ENCODE assay signal across 24 cellular contexts in genomic region chr5:132566657-132567056, GRCh38. TPM values are rescaled to one million over a fixed set of nuclear protein-coding genes. Genes with fewer than 3 reads are reported as not detected.
DNase-seq lines count a peak whose midpoint lies in the region; ATAC-seq lines count a peak whose summit lies in the region.
"Had no signal": no experiment of that assay in that cellular context is flagged by ENCODE, and none has a peak within 500 bp of the region (broad histone marks: within the 10 kb centered on the region; RNA-seq: fewer than 3 reads in every experiment).

No MANE protein-coding gene starts in this region.

- peaks cover 26% of the 10 kb centered on the region for H3K4me1 Mint-ChIP-seq in T-helper 2 cell treated with Interferon-gamma antibody and Interleukin-4, amounts not matched to agents 5 μg/mL and 100 μg/mL, for 36 hours (ENCODE audit: low read depth)
- peaks cover 35% of the 10 kb centered on the region for H3K4me1 Mint-ChIP-seq in activated naive CD8-positive, alpha-beta T cell treated with anti-CD3 and anti-CD28 coated beads, Interleukin-2, amount 50 U/mL, for 24 hours
- peaks cover 30% of the 10 kb centered on the region for H3K4me1 Mint-ChIP-seq in activated naive CD8-positive, alpha-beta T cell treated with anti-CD3 and anti-CD28 coated beads for 36 hours
- H3K4me1 Mint-ChIP-seq in T-helper 1 cell treated with Interleukin-12 subunit alpha and Interleukin-12 subunit beta and Interleukin-4 antibody, amounts not matched to agents 30 μg/mL and 1 μg/mL, for 36 hours (ENCODE audit: low read depth) = peaks cover 25% of the 10 kb centered on the region
- H3K4me1 Mint-ChIP-seq: B cell had no signal

- peak overlapping the region; percentile 9 for H3K4me3 Mint-ChIP-seq in T-helper 2 cell treated with Interferon-gamma antibody and Interleukin-4, amounts not matched to agents 5 μg/mL and 100 μg/mL, for 36 hours
- H3K4me3 Mint-ChIP-seq in activated naive CD8-positive, alpha-beta T cell treated with anti-CD3 and anti-CD28 coated beads, Interleukin-2, amount 50 U/mL, for 24 hours = no peak overlapping the region
- H3K4me3 Mint-ChIP-seq in activated naive CD8-positive, alpha-beta T cell treated with anti-CD3 and anti-CD28 coated beads for 36 hours = no peak overlapping the region
- H3K4me3 Mint-ChIP-seq in T-helper 1 cell treated with Interleukin-12 subunit alpha and Interleukin-12 subunit beta and Interleukin-4 antibody, amounts not matched to agents 30 μg/mL and 1 μg/mL, for 36 hours = peak overlapping the region; percentile 33
- H3K4me3 Mint-ChIP-seq: B cell; CD8-positive, alpha-beta T cell; IgD-negative memory B cell had no signal

- no peak for DNase-seq in T-helper 2 cell treated with Interferon-gamma antibody and Interleukin-4, amounts not matched to agents 5 μg/mL and 100 μg/mL, for 36 hours (ENCODE audit: low spot score)
- DNase-seq in T-helper 2 cell (no peak), kidney tubule cell (ENCODE audit: low spot score) (peak; percentile 12), SKM-1 (lab: John Stamatoyannopoulos, UW; ENCODE audit: unreplicated experiment) (no peak), caudate nucleus (lab: John Stamatoyannopoulos, UW) (no peak)
- no peak for DNase-seq in activated naive CD8-positive, alpha-beta T cell treated with anti-CD3 and anti-CD28 coated beads, Interleukin-2, amount 50 U/mL, for 24 hours
- DNase-seq in activated naive CD8-positive, alpha-beta T cell treated with anti-CD3 and anti-CD28 coated beads for 36 hours = no peak
- DNase-seq: Caco-2; CD8-positive, alpha-beta T cell; NCI-H1092; NCI-H1417 treated with DMSO at 0.1 percent for 48 hours; NCI-H1694 treated with DMSO at 0.1 percent for 48 hours; NCI-H2081; NCI-H2227 treated with DMSO at 0.1 percent for 48 hours; NCI-H69; Peyer's patch; SHP77 treated with DMSO at 0.1 percent for 48 hours had no signal

- H3K36me3 Mint-ChIP-seq in T-helper 2 cell treated with Interferon-gamma antibody and Interleukin-4, amounts not matched to agents 5 μg/mL and 100 μg/mL, for 36 hours (ENCODE audit: low read depth) = peaks cover 42% of the 10 kb centered on the region
- H3K36me3 Mint-ChIP-seq in activated naive CD8-positive, alpha-beta T cell treated with anti-CD3 and anti-CD28 coated beads, Interleukin-2, amount 50 U/mL, for 24 hours (ENCODE audit: low read depth) = peaks cover 42% of the 10 kb centered on the region
- H3K36me3 Mint-ChIP-seq in activated naive CD8-positive, alpha-beta T cell treated with anti-CD3 and anti-CD28 coated beads for 36 hours = peaks cover 30% of the 10 kb centered on the region
- peaks cover 44% of the 10 kb centered on the region for H3K36me3 Mint-ChIP-seq in T-helper 1 cell treated with Interleukin-12 subunit alpha and Interleukin-12 subunit beta and Interleukin-4 antibody, amounts not matched to agents 30 μg/mL and 1 μg/mL, for 36 hours (ENCODE audit: low read depth)

- peaks cover 5% of the 10 kb centered on the region for H3K9me3 Mint-ChIP-seq in T-helper 2 cell treated with Interferon-gamma antibody and Interleukin-4, amounts not matched to agents 5 μg/mL and 100 μg/mL, for 36 hours
- no peaks in the 10 kb centered on the region for H3K9me3 Mint-ChIP-seq in activated naive CD8-positive, alpha-beta T cell treated with anti-CD3 and anti-CD28 coated beads, Interleukin-2, amount 50 U/mL, for 24 hours
- no peaks in the 10 kb centered on the region for H3K9me3 Mint-ChIP-seq in activated naive CD8-positive, alpha-beta T cell treated with anti-CD3 and anti-CD28 coated beads for 36 hours
- H3K9me3 Mint-ChIP-seq in T-helper 1 cell treated with Interleukin-12 subunit alpha and Interleukin-12 subunit beta and Interleukin-4 antibody, amounts not matched to agents 30 μg/mL and 1 μg/mL, for 36 hours = peaks cover 6% of the 10 kb centered on the region

- H3K27ac ChIP-seq in caudate nucleus (ENCODE audit: low read depth, low read length) = no peak overlapping the region
- H3K27ac ChIP-seq: 22Rv1, C4-2B, KMS-11, Peyer's patch had no signal

- H3K27me3 Mint-ChIP-seq in T-helper 2 cell treated with Interferon-gamma antibody and Interleukin-4, amounts not matched to agents 5 μg/mL and 100 μg/mL, for 36 hours (ENCODE audit: low read depth) = no peaks in the 10 kb centered on the region
- H3K27me3 Mint-ChIP-seq in activated naive CD8-positive, alpha-beta T cell treated with anti-CD3 and anti-CD28 coated beads, Interleukin-2, amount 50 U/mL, for 24 hours = no peaks in the 10 kb centered on the region
- no peaks in the 10 kb centered on the region for H3K27me3 Mint-ChIP-seq in activated naive CD8-positive, alpha-beta T cell treated with anti-CD3 and anti-CD28 coated beads for 36 hours
- no peaks in the 10 kb centered on the region for H3K27me3 Mint-ChIP-seq in T-helper 1 cell treated with Interleukin-12 subunit alpha and Interleukin-12 subunit beta and Interleukin-4 antibody, amounts not matched to agents 30 μg/mL and 1 μg/mL, for 36 hours (ENCODE audit: low read depth)
- H3K27me3 Mint-ChIP-seq: B cell, IgD-negative memory B cell had no signal

- H3K27ac Mint-ChIP-seq in T-helper 2 cell treated with Interferon-gamma antibody and Interleukin-4, amounts not matched to agents 5 μg/mL and 100 μg/mL, for 36 hours = no peak overlapping the region
- H3K27ac Mint-ChIP-seq in activated naive CD8-positive, alpha-beta T cell treated with anti-CD3 and anti-CD28 coated beads, Interleukin-2, amount 50 U/mL, for 24 hours = peak overlapping the region; percentile 40
- H3K27ac Mint-ChIP-seq in activated naive CD8-positive, alpha-beta T cell treated with anti-CD3 and anti-CD28 coated beads for 36 hours = no peak overlapping the region
- H3K27ac Mint-ChIP-seq in T-helper 1 cell treated with Interleukin-12 subunit alpha and Interleukin-12 subunit beta and Interleukin-4 antibody, amounts not matched to agents 30 μg/mL and 1 μg/mL, for 36 hours = no peak overlapping the region
- H3K27ac Mint-ChIP-seq: B cell; CD8-positive, alpha-beta T cell had no signal

- no peak for ATAC-seq in activated naive CD8-positive, alpha-beta T cell treated with anti-CD3 and anti-CD28 coated beads, Interleukin-2, amount 50 U/mL, for 24 hours
- ATAC-seq: CD8-positive, alpha-beta T cell had no signal

RNA-seq across cellular contexts. Expression of gene RAD50, which starts 9.9 kb away (rescaled TPM):
- 10 to 100 TPM; 40.7 to 49.1 TPM for total RNA-seq in activated naive CD8-positive, alpha-beta T cell treated with anti-CD3 and anti-CD28 coated beads for 36 hours

RNA-seq across cellular contexts. Expression of gene IL5, which starts 23.3 kb away (rescaled TPM):
- total RNA-seq in activated naive CD8-positive, alpha-beta T cell treated with anti-CD3 and anti-CD28 coated beads for 36 hours = not detected
- total RNA-seq: B cell; Caco-2; CD8-positive, alpha-beta T cell; NCI-H460; Peyer's patch had no signal

Comparison
In these comparisons a context has a peak if more than half of its experiments do, and no peak if none do; other contexts are left out.
1. H3K4me3 Mint-ChIP-seq: peak in T-helper 2 cell treated with Interferon-gamma antibody and Interleukin-4, amounts not matched to agents 5 μg/mL and 100 μg/mL, for 36 hours (single experiment) and T-helper 1 cell treated with Interleukin-12 subunit alpha and Interleukin-12 subunit beta and Interleukin-4 antibody, amounts not matched to agents 30 μg/mL and 1 μg/mL, for 36 hours (single experiment); none in activated naive CD8-positive, alpha-beta T cell treated with anti-CD3 and anti-CD28 coated beads, Interleukin-2, amount 50 U/mL, for 24 hours (single experiment) and activated naive CD8-positive, alpha-beta T cell treated with anti-CD3 and anti-CD28 coated beads for 36 hours (single experiment).